14 cellular contexts compared by ENCODE assay signal in the genomic region with DNA sequence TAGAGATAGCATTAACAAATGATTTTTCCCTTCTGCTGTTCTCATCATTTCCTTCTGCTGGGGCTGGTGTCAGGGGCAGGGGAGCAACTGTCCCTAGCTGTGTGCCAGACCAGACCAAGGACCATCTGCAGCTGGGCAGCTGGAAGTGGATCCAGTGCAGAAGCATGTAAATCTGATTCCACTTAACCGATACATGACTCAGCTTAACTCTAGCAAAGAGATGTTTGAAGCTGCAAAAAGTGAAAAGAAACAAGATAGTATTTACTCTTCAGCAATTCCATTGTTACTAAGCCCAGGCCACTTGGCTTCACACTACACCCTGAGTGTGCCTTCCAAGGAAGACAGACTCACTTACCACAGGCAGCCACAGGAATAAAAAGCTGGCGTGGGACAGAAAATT.
DNase-seq lines count a peak whose midpoint lies in the region; ATAC-seq and TF ChIP-seq lines count a peak whose summit lies in the region.
"Had no signal": no experiment of that assay in that cellular context is flagged by ENCODE, and none has a peak within 500 bp of the region (broad histone marks: within the 10 kb centered on the region; RNA-seq: fewer than 3 reads in every experiment).

No MANE protein-coding gene starts in this region.

- H3K4me1 ChIP-seq in psoas muscle: no peaks in the 10 kb centered on the region

- DNase-seq in EH (ENCODE audit: low read depth) (peak; percentile 47), NCI-H524 treated with DMSO at 0.1 percent for 48 hours (lab: John Stamatoyannopoulos, UW) (peak; percentile 16), fibroblast of peridontal ligament (ENCODE audit: extremely low read depth) (peak; percentile 95), psoas muscle (no peak), DMS114 treated with DMSO at 0.1 percent for 48 hours (lab: John Stamatoyannopoulos, UW; ENCODE audit: unreplicated experiment) (no peak), C1 segment of cervical spinal cord (lab: John Stamatoyannopoulos, UW) (no peak)
- DNase-seq in NK-92 treated with Interleukin-12 subunit alpha and Interleukin-12 subunit beta, amount 100 ng/mL, for 24 hours (lab: John Stamatoyannopoulos, UW): no peak
- no peak for DNase-seq in activated CD4-positive, alpha-beta T cell treated with anti-CD3 and anti-CD28 coated beads for 1 hour
- DNase-seq: activated CD8-positive, alpha-beta memory T cell treated with anti-CD3 and anti-CD28 coated beads, Interleukin-2, amount 10 ng/mL, durations not matched to agents 7 days and 5 days; activated gamma-delta T cell treated with Interleukin-2 at 50 U/mL for 16 hours; GDM1; NCI-H446 had no signal

- intact Hi-C loops in psoas muscle (cut with DNase I): loop anchor here in 1 of 2 donors (10.0 kb wide), 1 partner anchor 278 kb away; no protein-coding TSS in a partner anchor

- 48 to 58% (median 57%) methylated on average over 2 of the region's 2 CpGs for WGBS in psoas muscle, 3 donors

- H3K27ac ChIP-seq in psoas muscle: peak overlapping the region; percentile 38

- H3K36me3 ChIP-seq in psoas muscle (ENCODE audit: insufficient read depth in 1 of 2, low read depth in 1 of 2): no peaks in the 10 kb centered on the region

- peak in 2 of 4 donors; percentile 30 to 40 for ATAC-seq in psoas muscle
- ATAC-seq: activated CD8-positive, alpha-beta memory T cell treated with anti-CD3 and anti-CD28 coated beads, Interleukin-2, amount 10 ng/mL, durations not matched to agents 7 days and 5 days; Panc1; WTC11 had no signal

- TF ChIP-seq CTCF in psoas muscle (IDR thresholded peaks at IDR 0.05): no peak

- no peaks in the 10 kb centered on the region for H3K27me3 ChIP-seq in psoas muscle (ENCODE audit: insufficient read depth in 3 of 3, low read length in 2 of 3)

- no peaks in the 10 kb centered on the region for H3K9me3 ChIP-seq in psoas muscle

- no peak overlapping the region for H3K4me3 ChIP-seq in psoas muscle

Comparison
In these comparisons a context has a peak if more than half of its experiments do, and no peak if none do; other contexts are left out.
1. DNase-seq: peak in EH (single experiment), NCI-H524 treated with DMSO at 0.1 percent for 48 hours (single experiment) and fibroblast of peridontal ligament (single experiment); none in psoas muscle (0 of 2), NK-92 treated with Interleukin-12 subunit alpha and Interleukin-12 subunit beta, amount 100 ng/mL, for 24 hours (single experiment), activated CD4-positive, alpha-beta T cell treated with anti-CD3 and anti-CD28 coated beads for 1 hour (single experiment), DMS114 treated with DMSO at 0.1 percent for 48 hours (single experiment) and C1 segment of cervical spinal cord (0 of 14).